20 cellular contexts compared by ENCODE assay signal in genomic region chr4:2927016-2927695, GRCh38. TPM values are rescaled to one million over a fixed set of nuclear protein-coding genes. Genes with fewer than 3 reads are reported as not detected.
DNase-seq lines count a peak whose midpoint lies in the region; ATAC-seq and TF ChIP-seq lines count a peak whose summit lies in the region.
"Had no signal": no experiment of that assay in that cellular context is flagged by ENCODE, and none has a peak within 500 bp of the region (broad histone marks: within the 10 kb centered on the region; RNA-seq: fewer than 3 reads in every experiment).

No MANE protein-coding gene starts in this region.

- H3K23ac ChIP-seq in H9 (ENCODE audit: insufficient read length, low read depth, low read length) = no peak overlapping the region

- peaks cover 0 to 25% (median 0%) of the 10 kb centered on the region in 4 donors for H3K4me1 ChIP-seq in right lobe of liver
- H3K4me1 ChIP-seq in H9 (ENCODE audit: insufficient read depth, low read length) = peaks cover 4% of the 10 kb centered on the region; the same call in 1 of the 2 replicates

- ATAC-seq in activated CD8-positive, alpha-beta T cell treated with anti-CD3 and anti-CD28 coated beads for 36 hours = no peak
- ATAC-seq in activated CD8-positive, alpha-beta T cell treated with anti-CD3 and anti-CD28 coated beads, Interleukin-2, amount 10 ng/mL, durations not matched to agents 7 days and 5 days = no peak
- ATAC-seq in right lobe of liver (no peak), GM18858 (IDR thresholded peaks at IDR 0.05; ENCODE audit: unreplicated experiment) (no peak)
- ATAC-seq in stimulated activated memory B cell treated with anti-CD40 and anti-IgM and Interleukin-4, amounts not matched to agents 10 μg/mL and 1 μg/mL and 100 μg/mL, for 72 hours = no peak
- ATAC-seq: GM12878, heart left ventricle had no signal

- no peak overlapping the region for H2BK20ac ChIP-seq in H9 (ENCODE audit: low read depth, low read length, poor library complexity, severe bottlenecking)

- WGBS in right lobe of liver (ENCODE audit: insufficient coverage, low coverage, low lambda C conversion rate, missing lambda C conversion rate) = no CpG with 5 or more reads among the region's 18 CpGs
- WGBS in H9 (ENCODE audit: extremely low coverage, insufficient read length, low lambda C conversion rate) = no CpG with 5 or more reads among the region's 18 CpGs

- no peak overlapping the region for H4K5ac ChIP-seq in H9 (ENCODE audit: insufficient read length, low read depth, low read length)

- no peak overlapping the region for H3K4me3 Mint-ChIP-seq in activated CD8-positive, alpha-beta T cell treated with anti-CD3 and anti-CD28 coated beads for 36 hours
- no peak overlapping the region for H3K4me3 Mint-ChIP-seq in activated CD8-positive, alpha-beta T cell treated with anti-CD3 and anti-CD28 coated beads, Interleukin-2, amount 10 ng/mL, durations not matched to agents 7 days and 5 days
- no peak overlapping the region for H3K4me3 Mint-ChIP-seq in activated CD4-positive, alpha-beta memory T cell treated with anti-CD3 and anti-CD28 coated beads for 36 hours
- no peak overlapping the region for H3K4me3 Mint-ChIP-seq in stimulated activated memory B cell treated with anti-CD40 and anti-IgM and Interleukin-4, amounts not matched to agents 10 μg/mL and 1 μg/mL and 100 μg/mL, for 72 hours
- H3K4me3 Mint-ChIP-seq in H9 = no peak overlapping the region
- H3K4me3 Mint-ChIP-seq: nephron had no signal

- TF ChIP-seq POLR2A in right lobe of liver (IDR thresholded peaks at IDR 0.05) = no peak

- no peak overlapping the region for H4K8ac ChIP-seq in H9 (replicated peaks; ENCODE audit: insufficient read length, low read depth, low read length)

- CTCF ChIA-PET in activated CD8-positive, alpha-beta T cell treated with anti-CD3 and anti-CD28 coated beads for 36 hours (lab: Charles Lee) = interaction anchor here (1.1 kb wide), 1 partner anchor 163 kb away, joined by 4 read pairs; no protein-coding TSS in a partner anchor
- CTCF ChIA-PET in activated CD8-positive, alpha-beta T cell treated with anti-CD3 and anti-CD28 coated beads, Interleukin-2, amount 10 ng/mL, durations not matched to agents 7 days and 5 days (lab: Charles Lee) = interaction anchor here (1.1 kb wide), 1 partner anchor 27 kb away, joined by 9 read pairs; no protein-coding TSS in a partner anchor
- CTCF ChIA-PET in activated CD4-positive, alpha-beta memory T cell treated with anti-CD3 and anti-CD28 coated beads for 36 hours (lab: Charles Lee) = no interaction called here

- H2AK5ac ChIP-seq in H9 (ENCODE audit: insufficient read length, low read length) = no peak overlapping the region

- H2AFZ ChIP-seq in H9 (ENCODE audit: low read length) = no peak overlapping the region

- no peak for TF ChIP-seq CTCF in activated CD8-positive, alpha-beta T cell treated with anti-CD3 and anti-CD28 coated beads for 36 hours (IDR thresholded peaks at IDR 0.05)
- TF ChIP-seq CTCF in right lobe of liver (IDR thresholded peaks at IDR 0.05) = no peak
- no peak for TF ChIP-seq CTCF in H9 (conservative IDR thresholded peaks at IDR 0.05)

- H3K9me3 ChIP-seq in right lobe of liver (no peaks in the 10 kb centered on the region), H9 (ENCODE audit: control insufficient read depth, low read depth, low read length) (no peaks in the 10 kb centered on the region)
- H3K9me3 ChIP-seq: BLaER1 treated with 17β-estradiol and CSF1 and Interleukin-3, amounts not matched to agents 10 nM and 100 nM; heart left ventricle; thyroid gland had no signal

- POLR2A ChIA-PET in activated CD8-positive, alpha-beta T cell treated with anti-CD3 and anti-CD28 coated beads for 36 hours (lab: Charles Lee) = interaction anchor here (1.2 to 1.5 kb wide), 2 partner anchors 8 kb away, joined by 3 to 5 read pairs; no protein-coding TSS in a partner anchor
- POLR2A ChIA-PET in activated CD8-positive, alpha-beta T cell treated with anti-CD3 and anti-CD28 coated beads, Interleukin-2, amount 10 ng/mL, durations not matched to agents 7 days and 5 days (lab: Charles Lee) = no interaction called here
- POLR2A ChIA-PET in activated CD4-positive, alpha-beta memory T cell treated with anti-CD3 and anti-CD28 coated beads for 36 hours (lab: Charles Lee) = no interaction called here

- peaks cover 31% of the 10 kb centered on the region for H3K36me3 Mint-ChIP-seq in activated CD8-positive, alpha-beta T cell treated with anti-CD3 and anti-CD28 coated beads for 36 hours (ENCODE audit: low read depth)
- H3K36me3 Mint-ChIP-seq in activated CD8-positive, alpha-beta T cell treated with anti-CD3 and anti-CD28 coated beads, Interleukin-2, amount 10 ng/mL, durations not matched to agents 7 days and 5 days (ENCODE audit: low read depth) = peaks cover 62% of the 10 kb centered on the region
- peaks cover 32% of the 10 kb centered on the region for H3K36me3 Mint-ChIP-seq in activated CD4-positive, alpha-beta memory T cell treated with anti-CD3 and anti-CD28 coated beads for 36 hours
- H3K36me3 Mint-ChIP-seq in stimulated activated memory B cell treated with anti-CD40 and anti-IgM and Interleukin-4, amounts not matched to agents 10 μg/mL and 1 μg/mL and 100 μg/mL, for 72 hours = peaks cover 69% of the 10 kb centered on the region
- H3K36me3 Mint-ChIP-seq in H9 (ENCODE audit: insufficient read depth in 1 of 3, low read depth in 3 of 3) = peaks cover 45 to 81% (median 67%) of the 10 kb centered on the region in 3 experiments

- intact Hi-C loops in activated CD8-positive, alpha-beta T cell treated with anti-CD3 and anti-CD28 coated beads for 36 hours (cut with micrococcal nuclease) = no loop called here
- intact Hi-C loops in activated CD4-positive, alpha-beta memory T cell treated with anti-CD3 and anti-CD28 coated beads for 36 hours (cut with micrococcal nuclease) = no loop called here
- intact Hi-C loops in right lobe of liver (cut with DNase I) = no loop called here

- H3K4ac ChIP-seq in H9 (ENCODE audit: low read depth, low read length) = no peak overlapping the region

- no peak overlapping the region for H3T11ph ChIP-seq in H9 (ENCODE audit: low read length)

- H3K9me3 Mint-ChIP-seq in activated CD8-positive, alpha-beta T cell treated with anti-CD3 and anti-CD28 coated beads for 36 hours = no peaks in the 10 kb centered on the region
- H3K9me3 Mint-ChIP-seq in activated CD8-positive, alpha-beta T cell treated with anti-CD3 and anti-CD28 coated beads, Interleukin-2, amount 10 ng/mL, durations not matched to agents 7 days and 5 days (ENCODE audit: insufficient read depth) = no peaks in the 10 kb centered on the region
- H3K9me3 Mint-ChIP-seq in activated CD4-positive, alpha-beta memory T cell treated with anti-CD3 and anti-CD28 coated beads for 36 hours = no peaks in the 10 kb centered on the region
- no peaks in the 10 kb centered on the region for H3K9me3 Mint-ChIP-seq in stimulated activated memory B cell treated with anti-CD40 and anti-IgM and Interleukin-4, amounts not matched to agents 10 μg/mL and 1 μg/mL and 100 μg/mL, for 72 hours
- H3K9me3 Mint-ChIP-seq in H9 = peaks cover 0 to 7% of the 10 kb centered on the region in 2 experiments; a peak in 3 of 5 replicates
- H3K9me3 Mint-ChIP-seq: nephron had no signal

- no peaks in the 10 kb centered on the region for H3K27me3 Mint-ChIP-seq in activated CD8-positive, alpha-beta T cell treated with anti-CD3 and anti-CD28 coated beads for 36 hours
- H3K27me3 Mint-ChIP-seq in activated CD8-positive, alpha-beta T cell treated with anti-CD3 and anti-CD28 coated beads, Interleukin-2, amount 10 ng/mL, durations not matched to agents 7 days and 5 days (ENCODE audit: low read depth) = no peaks in the 10 kb centered on the region
- H3K27me3 Mint-ChIP-seq in activated CD4-positive, alpha-beta memory T cell treated with anti-CD3 and anti-CD28 coated beads for 36 hours = no peaks in the 10 kb centered on the region
- H3K27me3 Mint-ChIP-seq in stimulated activated memory B cell treated with anti-CD40 and anti-IgM and Interleukin-4, amounts not matched to agents 10 μg/mL and 1 μg/mL and 100 μg/mL, for 72 hours = no peaks in the 10 kb centered on the region
- H3K27me3 Mint-ChIP-seq in H9 (ENCODE audit: low read depth) = no peaks in the 10 kb centered on the region

- no peaks in the 10 kb centered on the region for H3K27me3 ChIP-seq in right lobe of liver
- no peaks in the 10 kb centered on the region for H3K27me3 ChIP-seq in H9 (ENCODE audit: insufficient read depth, low read length)
- H3K27me3 ChIP-seq: BLaER1 treated with 17β-estradiol and CSF1 and Interleukin-3, amounts not matched to agents 10 nM and 100 nM; heart left ventricle; thyroid gland had no signal

- no peaks in the 10 kb centered on the region for H3K23me2 ChIP-seq in H9 (ENCODE audit: insufficient read length, low read depth, low read length, poor library complexity, severe bottlenecking)

- H3K27ac ChIP-seq in right lobe of liver = no peak overlapping the region
- no peak overlapping the region for H3K27ac ChIP-seq in H9 (ENCODE audit: insufficient read length, low read depth, low read length)
- H3K27ac ChIP-seq: BLaER1 treated with 17β-estradiol and CSF1 and Interleukin-3, amounts not matched to agents 10 nM and 100 nM; heart left ventricle had no signal

- no peak overlapping the region for H2BK5ac ChIP-seq in H9 (ENCODE audit: insufficient read length, low read length)

- peaks cover 25% of the 10 kb centered on the region for H3K4me1 Mint-ChIP-seq in activated CD8-positive, alpha-beta T cell treated with anti-CD3 and anti-CD28 coated beads for 36 hours (ENCODE audit: low read depth)
- peaks cover 28% of the 10 kb centered on the region for H3K4me1 Mint-ChIP-seq in activated CD8-positive, alpha-beta T cell treated with anti-CD3 and anti-CD28 coated beads, Interleukin-2, amount 10 ng/mL, durations not matched to agents 7 days and 5 days (ENCODE audit: low read depth)
- H3K4me1 Mint-ChIP-seq in activated CD4-positive, alpha-beta memory T cell treated with anti-CD3 and anti-CD28 coated beads for 36 hours (ENCODE audit: low read depth) = peaks cover 22% of the 10 kb centered on the region
- H3K4me1 Mint-ChIP-seq in stimulated activated memory B cell treated with anti-CD40 and anti-IgM and Interleukin-4, amounts not matched to agents 10 μg/mL and 1 μg/mL and 100 μg/mL, for 72 hours = peaks cover 45% of the 10 kb centered on the region
- peaks cover 20 to 33% of the 10 kb centered on the region in 2 experiments for H3K4me1 Mint-ChIP-seq in H9
- H3K4me1 Mint-ChIP-seq: nephron had no signal

- H4K20me1 ChIP-seq in H9 (ENCODE audit: control insufficient read depth, insufficient read depth, insufficient read length) = peaks cover 2% of the 10 kb centered on the region

- no peak overlapping the region for H2BK15ac ChIP-seq in H9 (ENCODE audit: low read depth, low read length)

- no peak for DNase-seq in activated CD8-positive, alpha-beta T cell treated with anti-CD3 and anti-CD28 coated beads for 36 hours
- DNase-seq in activated CD8-positive, alpha-beta T cell treated with anti-CD3 and anti-CD28 coated beads, Interleukin-2, amount 10 ng/mL, durations not matched to agents 7 days and 5 days = no peak
- peak; percentile 7 for DNase-seq in activated CD4-positive, alpha-beta memory T cell treated with anti-CD3 and anti-CD28 coated beads for 36 hours
- DNase-seq in right lobe of liver = peak; percentile 16 to 39 (median 30)
- DNase-seq in GM19240 (ENCODE audit: insufficient read length, low spot score) = no peak
- DNase-seq in H9 = no peak
- DNase-seq: activated CD4-positive, alpha-beta T cell treated with anti-CD3 and anti-CD28 coated beads for 48 hours; caudate nucleus; DMS 273 treated with DMSO at 0.1 percent for 48 hours; effector memory CD4-positive, alpha-beta T cell; GF-D8; NCI-H146; thyroid gland had no signal

- H3K14ac ChIP-seq in H9 (ENCODE audit: insufficient read depth, low read length) = no peak overlapping the region

- no peak overlapping the region for H3K4me3 ChIP-seq in right lobe of liver
- H3K4me3 ChIP-seq: BLaER1 treated with 17β-estradiol and CSF1 and Interleukin-3, amounts not matched to agents 10 nM and 100 nM; GM12878; heart left ventricle; SK-N-MC; thyroid gland had no signal

- H2BK120ac ChIP-seq in H9 (ENCODE audit: low read depth, low read length, poor library complexity, severe bottlenecking) = no peak overlapping the region

- peak overlapping the region; percentile 5 for H3K27ac Mint-ChIP-seq in activated CD8-positive, alpha-beta T cell treated with anti-CD3 and anti-CD28 coated beads for 36 hours
- H3K27ac Mint-ChIP-seq in activated CD8-positive, alpha-beta T cell treated with anti-CD3 and anti-CD28 coated beads, Interleukin-2, amount 10 ng/mL, durations not matched to agents 7 days and 5 days = no peak overlapping the region
- H3K27ac Mint-ChIP-seq in activated CD4-positive, alpha-beta memory T cell treated with anti-CD3 and anti-CD28 coated beads for 36 hours = peak overlapping the region; percentile 10
- peak overlapping the region; percentile 68 for H3K27ac Mint-ChIP-seq in stimulated activated memory B cell treated with anti-CD40 and anti-IgM and Interleukin-4, amounts not matched to agents 10 μg/mL and 1 μg/mL and 100 μg/mL, for 72 hours
- no peak overlapping the region for H3K27ac Mint-ChIP-seq in H9
- H3K27ac Mint-ChIP-seq: nephron had no signal

- H3K18ac ChIP-seq in H9 (ENCODE audit: insufficient read length, low read depth, low read length) = no peak overlapping the region

- no peak overlapping the region for H3K9ac ChIP-seq in H9 (ENCODE audit: extremely low read depth, insufficient read length, low read length)
- H3K9ac ChIP-seq: BLaER1 treated with 17β-estradiol and CSF1 and Interleukin-3, amounts not matched to agents 10 nM and 100 nM had no signal

- H3K36me3 ChIP-seq in right lobe of liver = peaks cover 0 to 51% (median 13%) of the 10 kb centered on the region in 4 donors

- no peak overlapping the region for H3K4me2 ChIP-seq in H9 (ENCODE audit: insufficient read depth, insufficient read length, low read length)
- H3K4me2 ChIP-seq: BLaER1 treated with 17β-estradiol and CSF1 and Interleukin-3, amounts not matched to agents 10 nM and 100 nM had no signal

- H3K56ac ChIP-seq in H9 (ENCODE audit: insufficient read length, low read depth, low read length) = no peak overlapping the region

- no peaks in the 10 kb centered on the region for H3K79me1 ChIP-seq in H9 (ENCODE audit: insufficient read depth, low read depth, low read length, poor library complexity, severe bottlenecking)

- no peaks in the 10 kb centered on the region for H3K79me2 ChIP-seq in H9 (ENCODE audit: insufficient read depth, low read length)

- H4K91ac ChIP-seq in H9 (ENCODE audit: insufficient read length, low read depth, low read length) = no peak overlapping the region

- no peak overlapping the region for H2BK12ac ChIP-seq in H9 (ENCODE audit: insufficient read length, low read depth, low read length)

RNA-seq across cellular contexts. Expression of gene NOP14, which starts 36.0 kb away (rescaled TPM):
- 10 to 100 TPM; 76.8 to 77.3 TPM for total RNA-seq in activated CD8-positive, alpha-beta T cell treated with anti-CD3 and anti-CD28 coated beads for 36 hours
- 10 to 100 TPM; 47.6 to 52.3 TPM for total RNA-seq in activated CD8-positive, alpha-beta T cell treated with anti-CD3 and anti-CD28 coated beads, Interleukin-2, amount 10 ng/mL, durations not matched to agents 7 days and 5 days
- total RNA-seq in activated CD4-positive, alpha-beta memory T cell treated with anti-CD3 and anti-CD28 coated beads for 36 hours = 10 to 100 TPM; 67.4 to 73.4 TPM
- total RNA-seq in right lobe of liver (10 to 100 TPM; 16.1 to 24.7 (median 19.5) TPM), H9 (2021) (50.1 and 50.3 TPM in 2 replicates)

RNA-seq across cellular contexts. Expression of gene GRK4, which starts 36.2 kb away (rescaled TPM):
- 1 to 10 TPM; 2.8 to 3.0 TPM for total RNA-seq in activated CD8-positive, alpha-beta T cell treated with anti-CD3 and anti-CD28 coated beads for 36 hours
- total RNA-seq in activated CD8-positive, alpha-beta T cell treated with anti-CD3 and anti-CD28 coated beads, Interleukin-2, amount 10 ng/mL, durations not matched to agents 7 days and 5 days = 1 to 10 TPM; 2.2 to 2.6 TPM
- 1 to 10 TPM; 2.3 to 3.0 TPM for total RNA-seq in activated CD4-positive, alpha-beta memory T cell treated with anti-CD3 and anti-CD28 coated beads for 36 hours
- 1 to 10 TPM; 1.0 to 4.3 (median 2.8) TPM for total RNA-seq in right lobe of liver
- 4.3 and 4.8 TPM in 2 replicates for total RNA-seq in H9 (2021)

Comparison
In these comparisons a context has a peak if more than half of its experiments do, and no peak if none do; other contexts are left out.
1. H3K27ac Mint-ChIP-seq: peak in activated CD8-positive, alpha-beta T cell treated with anti-CD3 and anti-CD28 coated beads for 36 hours (single experiment), activated CD4-positive, alpha-beta memory T cell treated with anti-CD3 and anti-CD28 coated beads for 36 hours (single experiment) and stimulated activated memory B cell treated with anti-CD40 and anti-IgM and Interleukin-4, amounts not matched to agents 10 μg/mL and 1 μg/mL and 100 μg/mL, for 72 hours (single experiment); none in activated CD8-positive, alpha-beta T cell treated with anti-CD3 and anti-CD28 coated beads, Interleukin-2, amount 10 ng/mL, durations not matched to agents 7 days and 5 days (single experiment) and H9 (0 of 3).
2. DNase-seq: peak in activated CD4-positive, alpha-beta memory T cell treated with anti-CD3 and anti-CD28 coated beads for 36 hours (single experiment) and right lobe of liver (3 of 3); none in activated CD8-positive, alpha-beta T cell treated with anti-CD3 and anti-CD28 coated beads for 36 hours (single experiment), activated CD8-positive, alpha-beta T cell treated with anti-CD3 and anti-CD28 coated beads, Interleukin-2, amount 10 ng/mL, durations not matched to agents 7 days and 5 days (single experiment), GM19240 (single experiment) and H9 (single experiment).